In genomic region chr11:6362868-6363678, GRCh38 we compare ENCODE assay signal across 8 cellular contexts. TPM values are rescaled to one million over a fixed set of nuclear protein-coding genes. Genes with fewer than 3 reads are reported as not detected.
A peak's percentile ranks its signal among the peaks of the same experiment; 100 is the strongest.
DNase-seq lines count a peak whose midpoint lies in the region; ATAC-seq and TF ChIP-seq lines count a peak whose summit lies in the region.

No MANE protein-coding gene starts in this region.

- H3K4me3 ChIP-seq in AG10803 (ENCODE audit: low read length) (no peak overlapping the region), dorsolateral prefrontal cortex (no peak overlapping the region)

- no peak overlapping the region for H3K27ac ChIP-seq in dorsolateral prefrontal cortex

- intact Hi-C loops in dorsolateral prefrontal cortex (cut with DNase I) = loop anchor here (5.0 kb wide), 1 partner anchor 341 kb away; no protein-coding TSS in a partner anchor

- no peaks in the 10 kb centered on the region for H3K27me3 ChIP-seq in dorsolateral prefrontal cortex

- ATAC-seq in GM18868 (IDR thresholded peaks at IDR 0.05; ENCODE audit: unreplicated experiment) = peak; percentile 96
- ATAC-seq in HG03139 (IDR thresholded peaks at IDR 0.05; ENCODE audit: unreplicated experiment) = peak; percentile 90

- peak; percentile 97 for TF ChIP-seq CTCF in AG10803 (conservative IDR thresholded peaks at IDR 0.05; ENCODE audit: low read length)
- peak in 55 of 56 donors; percentile 24 to 88 (median 81) for TF ChIP-seq CTCF in dorsolateral prefrontal cortex (IDR thresholded peaks at IDR 0.05 in 54 of 56, conservative IDR thresholded peaks at IDR 0.05 in 2 of 56; ENCODE audit: low read depth in 1 of 56, partially characterized antibody in 56 of 56)

- DNase-seq in AG10803 (ENCODE audit: low read depth) (peak; percentile 79), NCI-H510A (lab: John Stamatoyannopoulos, UW) (peak; percentile 28), dorsolateral prefrontal cortex (peak; percentile 50 to 84 (median 81)), lung microvascular endothelial cell (ENCODE audit: low read depth in 2 of 2) (peak; percentile 83 to 88)
- peak; percentile 38 to 65 for DNase-seq in activated CD4-positive, alpha-beta T cell treated with anti-CD3 and anti-CD28 coated beads, Interleukin-2, amount 50 U/mL, for 24 hours (ENCODE audit: low read depth in 1 of 2, low spot score in 1 of 2)
- peak; percentile 30 for DNase-seq in stimulated activated CD8-positive, alpha-beta memory T cell treated with anti-CD3 and anti-CD28 coated beads, Interleukin-12 subunit alpha, Interleukin-12 subunit beta, amount 100 ng/mL, for 4 hours (ENCODE audit: low read depth)

RNA-seq across cellular contexts. Expression of gene SMPD1, which starts 27.2 kb away (rescaled TPM):
- total RNA-seq in dorsolateral prefrontal cortex (10 to 100 TPM; 37.6 to 97.6 (median 53.8) TPM), lung microvascular endothelial cell (14.6 and 20.0 TPM in 2 replicates)

RNA-seq across cellular contexts. Expression of gene CAVIN3, which starts 42.8 kb away (rescaled TPM):
- total RNA-seq in dorsolateral prefrontal cortex (10 to 100 TPM in 4 of 120 experiments, 1 to 10 TPM in 114, under 1 TPM in 2; 0.70 to 16.8 (median 4.3) TPM), lung microvascular endothelial cell (43.1 and 201 TPM in 2 replicates)

RNA-seq across cellular contexts. Expression of gene APBB1, which starts 55.8 kb away (rescaled TPM):
- 100 to 1,000 TPM; 235 to 475 (median 368) TPM for total RNA-seq in dorsolateral prefrontal cortex
- total RNA-seq in lung microvascular endothelial cell = 26.6 and 29.2 TPM in 2 replicates

Comparison
In these comparisons a context has a peak if more than half of its experiments do, and no peak if none do; other contexts are left out.
1. DNase-seq: peak in every context shown above with its lines; median percentile 86 in lung microvascular endothelial cell; 81 in dorsolateral prefrontal cortex; 79 in AG10803; 52 in activated CD4-positive, alpha-beta T cell treated with anti-CD3 and anti-CD28 coated beads, Interleukin-2, amount 50 U/mL, for 24 hours; 30 in stimulated activated CD8-positive, alpha-beta memory T cell treated with anti-CD3 and anti-CD28 coated beads, Interleukin-12 subunit alpha, Interleukin-12 subunit beta, amount 100 ng/mL, for 4 hours; 28 in NCI-H510A.